ENCODE assay signal across 14 cellular contexts in the genomic region with DNA sequence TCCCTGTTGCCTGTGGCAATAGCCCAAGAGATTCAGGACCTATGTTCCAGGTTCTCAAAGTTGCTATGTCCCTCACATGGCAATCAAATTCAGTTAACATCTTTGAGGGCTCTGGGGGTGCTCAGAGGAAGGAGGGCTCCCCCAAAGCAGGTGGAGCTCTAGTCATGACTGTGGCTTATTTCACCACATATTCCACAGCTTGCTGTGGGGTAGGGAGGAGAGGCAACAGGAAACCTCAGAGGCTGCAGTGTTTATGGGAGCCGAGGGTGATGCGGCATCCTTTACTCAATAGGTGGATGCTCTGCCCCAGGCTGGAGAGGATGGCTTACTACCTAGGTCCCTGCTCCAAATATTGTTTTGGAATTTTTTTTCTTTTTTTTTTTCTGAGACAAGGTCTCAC. TPM values are rescaled to one million over a fixed set of nuclear protein-coding genes. Genes with fewer than 3 reads are reported as not detected.
DNase-seq lines count a peak whose midpoint lies in the region; ATAC-seq, FAIRE-seq and TF ChIP-seq lines count a peak whose summit lies in the region.
"Had no signal": no experiment of that assay in that cellular context is flagged by ENCODE, and none has a peak within 500 bp of the region (broad histone marks: within the 10 kb centered on the region; RNA-seq: fewer than 3 reads in every experiment).

No MANE protein-coding gene starts in this region.

- no peak for ATAC-seq in K562
- ATAC-seq: left lung had no signal

- H2BK15ac ChIP-seq in neuronal stem cell (ENCODE audit: low read length) = no peak overlapping the region

- H3K4ac ChIP-seq in neuronal stem cell (ENCODE audit: low read length) = no peak overlapping the region

- no peak overlapping the region; the same call in 1 of the 2 replicates for H2AFZ ChIP-seq in K562 (ENCODE audit: low read depth, low read length)
- H2AFZ ChIP-seq in neuronal stem cell (ENCODE audit: low read length) = no peak overlapping the region
- no peak overlapping the region for H2AFZ ChIP-seq in GM23248

- no peak for TF ChIP-seq CTCF in RWPE1 (conservative IDR thresholded peaks at IDR 0.05; ENCODE audit: low read depth)
- TF ChIP-seq CTCF in K562 (IDR thresholded peaks at IDR 0.05 in 2 of 3, conservative IDR thresholded peaks at IDR 0.05 in 1 of 3; ENCODE audit: insufficient read depth in 2 of 3, low read depth in 1 of 3, low read length in 3 of 3) = no peak
- no peak for TF ChIP-seq CTCF in neutrophil (IDR thresholded peaks at IDR 0.05)
- TF ChIP-seq CTCF in suprapubic skin (IDR thresholded peaks at IDR 0.05) = no peak

- H3K79me1 ChIP-seq in neuronal stem cell (ENCODE audit: low read depth, low read length) = no peaks in the 10 kb centered on the region

- H3K79me2 ChIP-seq in K562 (ENCODE audit: control insufficient read depth, insufficient read depth, low read length) (peaks cover 14% of the 10 kb centered on the region), GM23248 (ENCODE audit: insufficient read depth) (peaks cover 10% of the 10 kb centered on the region; the same call in 1 of the 2 replicates)

- H3K9me3 ChIP-seq in K562 (replicated peaks; ENCODE audit: control insufficient read depth, insufficient read depth, low read depth, low read length) (no peaks in the 10 kb centered on the region), neutrophil (no peaks in the 10 kb centered on the region), neuronal stem cell (replicated peaks in 1 of 2; ENCODE audit: control insufficient read depth in 2 of 2, insufficient read depth in 1 of 2, low read depth in 1 of 2, low read length in 2 of 2) (no peaks in the 10 kb centered on the region), suprapubic skin (no peaks in the 10 kb centered on the region), GM23248 (ENCODE audit: low read depth) (no peaks in the 10 kb centered on the region)
- H3K9me3 ChIP-seq: left lung, tibial nerve had no signal

- no peak for TF ChIP-seq POLR2A in K562 (conservative IDR thresholded peaks at IDR 0.05)
- TF ChIP-seq POLR2A in suprapubic skin (IDR thresholded peaks at IDR 0.05) = no peak

- FAIRE-seq in K562 (lab: Jason Lieb, UNC) = no peak

- in situ Hi-C loops in K562 (cut with MboI) (no loop called here), GM23248 (cut with MboI) (no loop called here)

- no peak overlapping the region for H2BK120ac ChIP-seq in neuronal stem cell (ENCODE audit: low read depth, low read length)

- H3K4me1 ChIP-seq in K562 (replicated peaks in 1 of 2; ENCODE audit: control insufficient read depth in 2 of 2, insufficient read depth in 2 of 2, low read length in 2 of 2) (peaks cover 6 to 18% of the 10 kb centered on the region in 2 experiments), neutrophil (ENCODE audit: control insufficient read depth in 1 of 2, insufficient read depth in 1 of 2, low read depth in 1 of 2, low read length in 1 of 2) (peaks cover 36 to 45% of the 10 kb centered on the region in 2 experiments), neuronal stem cell (ENCODE audit: control insufficient read depth in 2 of 2, insufficient read depth in 1 of 2, low read depth in 1 of 2, low read length in 2 of 2) (peaks cover 4 to 7% of the 10 kb centered on the region in 2 donors), suprapubic skin (peaks cover 49% of the 10 kb centered on the region), GM23248 (ENCODE audit: insufficient read depth) (0 out of 2 replicates have a peak, but pooled peaks cover 3% of the 10 kb centered on the region)

- CTCF ChIA-PET in RWPE1 (lab: Yijun Ruan, JAX) (interaction anchor here (0.5 to 0.6 kb wide), 2 partner anchors 260 to 1453 kb away, joined by 3 to 4 read pairs; no protein-coding TSS in a partner anchor), K562 (lab: Yijun Ruan, JAX; ENCODE audit: low intra/inter-chr PET ratio) (no interaction called here)

- H3K9ac ChIP-seq in K562 (ENCODE audit: insufficient read depth in 1 of 2, low read depth in 2 of 2, low read length in 2 of 2) = no peak overlapping the region
- H3K9ac ChIP-seq in neuronal stem cell (ENCODE audit: low read depth, low read length, poor library complexity) = no peak overlapping the region
- H3K9ac ChIP-seq in GM23248 = no peak overlapping the region

- H4K8ac ChIP-seq in neuronal stem cell (ENCODE audit: low read depth, low read length) = no peak overlapping the region

- 0 out of 2 replicates have a peak overlapping the region, but pooled peaks have one; percentile 91 for H3K4me2 ChIP-seq in K562 (ENCODE audit: insufficient read depth, low read length)
- H3K4me2 ChIP-seq in neuronal stem cell (ENCODE audit: insufficient read depth, low read length, poor library complexity, severe bottlenecking) = no peak overlapping the region
- H3K4me2 ChIP-seq in GM23248 (ENCODE audit: unreplicated experiment) = no peak overlapping the region

- 100% methylated on average over 1 of the region's 2 CpGs for WGBS in K562 (ENCODE audit: insufficient coverage, low coverage, missing lambda C conversion rate)
- no CpG with 5 or more reads among the region's 2 CpGs for WGBS in neuronal stem cell (ENCODE audit: extremely low coverage in 2 of 2, insufficient read length in 2 of 2, insufficient replicate concordance in 1 of 2), 2 donors
- 75% methylated on average over 2 of the region's 2 CpGs for WGBS in suprapubic skin
- WGBS in GM23248 (ENCODE audit: low coverage in 1 of 2, low lambda C conversion rate in 2 of 2, missing lambda C conversion rate in 2 of 2), 2 experiments = 82 to 91% methylated on average over 2 of the region's 2 CpGs

- no peak overlapping the region for H4K91ac ChIP-seq in neuronal stem cell (ENCODE audit: low read depth, low read length, poor library complexity)

- BruUV-seq in K562 (replicated peaks; lab: Mats Ljungman, UMichigan) = no TSS peak

- DNase-seq in SIG-M5 treated with dmso at 0.1 percent for 504 hours (lab: John Stamatoyannopoulos, UW; ENCODE audit: unreplicated experiment) = peak; percentile 17
- no peak for DNase-seq in SIG-M5 (lab: John Stamatoyannopoulos, UW)
- DNase-seq in RWPE1 (ENCODE audit: low spot score) = no peak
- DNase-seq in K562 (ENCODE audit: extremely low read depth in 1 of 4, low spot score in 3 of 4) = no peak
- DNase-seq in neuronal stem cell (ENCODE audit: low spot score) = no peak
- DNase-seq in suprapubic skin (ENCODE audit: low spot score in 2 of 2) = no peak
- no peak for DNase-seq in GM23248
- DNase-seq: 8988T, left lung, RPMI8226 had no signal

- no peak overlapping the region for H3K14ac ChIP-seq in neuronal stem cell (ENCODE audit: low read length)

- intact Hi-C loops in K562 (cut with micrococcal nuclease) = no loop called here

- H4K20me1 ChIP-seq in K562 (replicated peaks; ENCODE audit: control insufficient read depth, insufficient read depth, low read length) = no peaks in the 10 kb centered on the region
- H4K20me1 ChIP-seq in GM23248 (ENCODE audit: insufficient read depth) = no peaks in the 10 kb centered on the region

- peak overlapping the region; percentile 18; the same call in 1 of the 2 replicates for H3K27ac ChIP-seq in RWPE1
- H3K27ac ChIP-seq in K562 (ENCODE audit: extremely low read depth, low read depth, low read length) = no peak overlapping the region
- peak overlapping the region; percentile 91 for H3K27ac ChIP-seq in neutrophil
- H3K27ac ChIP-seq in neuronal stem cell (replicated peaks; ENCODE audit: low read length) = no peak overlapping the region
- no peak overlapping the region for H3K27ac ChIP-seq in suprapubic skin
- H3K27ac ChIP-seq in GM23248 = no peak overlapping the region
- H3K27ac ChIP-seq: cardiac muscle cell had no signal

- no peak overlapping the region for H2AK5ac ChIP-seq in neuronal stem cell (ENCODE audit: low read depth, low read length)

- no peaks in the 10 kb centered on the region for H3K9me2 ChIP-seq in GM23248 (ENCODE audit: insufficient read depth)

- H3K18ac ChIP-seq in neuronal stem cell (ENCODE audit: low read length) = no peak overlapping the region

- H3K9me1 ChIP-seq in K562 (ENCODE audit: control insufficient read depth, insufficient read depth, low read length) = no peaks in the 10 kb centered on the region

- H3K27me3 ChIP-seq in K562 (ENCODE audit: control insufficient read depth in 2 of 2, insufficient read depth in 2 of 2, low read length in 2 of 2) (no peaks in the 10 kb centered on the region), neutrophil (no peaks in the 10 kb centered on the region), neuronal stem cell (ENCODE audit: control insufficient read depth in 3 of 3, insufficient read depth in 3 of 3, low read depth in 1 of 3, low read length in 3 of 3) (no peaks in the 10 kb centered on the region), suprapubic skin (no peaks in the 10 kb centered on the region), GM23248 (replicated peaks; ENCODE audit: insufficient read depth) (no peaks in the 10 kb centered on the region)
- H3K27me3 ChIP-seq: cardiac muscle cell, left lung, tibial nerve had no signal

- no peaks in the 10 kb centered on the region; the same call in none of the 2 replicates for H3F3A ChIP-seq in GM23248 (ENCODE audit: insufficient read depth)

- H3K36me3 ChIP-seq in K562 (ENCODE audit: control insufficient read depth, insufficient read depth, low read length) (peaks cover 6% of the 10 kb centered on the region; the same call in 2 of the 3 replicates), neutrophil (peaks cover 23% of the 10 kb centered on the region), neuronal stem cell (replicated peaks in 1 of 2; ENCODE audit: control insufficient read depth in 2 of 2, insufficient read depth in 2 of 2, low read length in 2 of 2) (no peaks in the 10 kb centered on the region), suprapubic skin (peaks cover 23% of the 10 kb centered on the region), GM23248 (ENCODE audit: low read depth) (no peaks in the 10 kb centered on the region)
- H3K36me3 ChIP-seq: cardiac muscle cell had no signal

- TF ChIP-seq EP300 in K562 (IDR thresholded peaks at IDR 0.05; ENCODE audit: low read length) = no peak
- no peak for TF ChIP-seq EP300 in suprapubic skin (IDR thresholded peaks at IDR 0.05)

- H3K4me3 ChIP-seq in K562 (no peak overlapping the region), neutrophil (ENCODE audit: low read depth in 1 of 2, low read length in 1 of 2) (no peak overlapping the region), neuronal stem cell (ENCODE audit: low read length in 2 of 2) (peak overlapping the region in 1 of 2 donors; percentile 77), suprapubic skin (no peak overlapping the region), GM23248 (no peak overlapping the region)

- no peak overlapping the region for H2BK12ac ChIP-seq in neuronal stem cell (ENCODE audit: low read length)

- POLR2A ChIA-PET in RWPE1 (lab: Yijun Ruan, JAX; ENCODE audit: low non-redundant PET) = no interaction called here
- POLR2A ChIA-PET in K562 (lab: Yijun Ruan, JAX) = interaction anchor here (0.6 to 4.1 kb wide), 9 partner anchors 9 to 88 kb away, joined by 3 to 38 read pairs (median 4); a partner anchor contains a TSS

- TF ChIP-seq RAD21 in K562 (CRISPR knock-in tag; conservative IDR thresholded peaks at IDR 0.05 in 1 of 2, IDR thresholded peaks at IDR 0.05 in 1 of 2) = no peak

- H2BK5ac ChIP-seq in neuronal stem cell (ENCODE audit: low read length) = no peak overlapping the region

- no peak overlapping the region for H3K23ac ChIP-seq in neuronal stem cell (ENCODE audit: low read depth, low read length, poor library complexity)

RNA-seq across cellular contexts. Expression of a gene that starts 1.2 kb away (rescaled TPM):
- 86.6 and 98.9 TPM in 2 replicates for total RNA-seq in K562 (2011; cell fraction: chromatin; rRNA removed; ENCODE audit: low replicate concordance)
- 51.6 and 57.7 TPM in 2 replicates for total RNA-seq in K562 (2011; cell fraction: nucleolus; rRNA removed)
- total RNA-seq in K562 (2011; cell fraction: nucleoplasm; rRNA removed) = 71.6 and 91.8 TPM in 2 replicates
- 27.7 and 33.3 TPM in 2 replicates for total RNA-seq in K562 (2014; rRNA removed)
- 43.7 and 49.4 TPM in 2 replicates for total RNA-seq in K562 (2014; rRNA removed; fragmentation: Illumina TruSeq; extraction: Trizol)
- 33.7 and 42.9 TPM in 2 replicates for total RNA-seq in K562 (2015; rRNA removed; fragmentation: Illumina TruSeq; extraction: Trizol)
- 36.5 and 41.7 TPM in 2 replicates for total RNA-seq in K562 (2021)
- 45.0 and 45.8 TPM in 2 replicates for polyA plus RNA-seq in K562 (2011; rRNA removed)
- polyA plus RNA-seq in K562 (2011; cell fraction: cytosol; rRNA removed) = 34.7 and 38.1 TPM in 2 replicates
- polyA plus RNA-seq in K562 (2011; cell fraction: nucleus; rRNA removed) = 76.4 and 85.8 TPM in 2 replicates
- 42.0 and 54.6 TPM in 2 replicates for polyA plus RNA-seq in K562 (2012)
- polyA plus RNA-seq in K562 (2014; fragmentation: Illumina TruSeq; extraction: Trizol) = 40.4 and 42.1 TPM in 2 replicates
- 10 to 100 TPM; 44.7 to 46.0 TPM for polyA plus RNA-seq in K562 (2014; fragmentation: Nextera tagmentation; extraction: Ambion mirVana)
- 50.8 and 51.3 TPM in 2 replicates for polyA plus RNA-seq in K562 (2014; rRNA removed)
- 52.4 and 53.2 TPM in 2 replicates for polyA minus RNA-seq in K562 (2011; rRNA and poly(A)+ RNA removed)
- polyA minus RNA-seq in K562 (2011; cell fraction: cytosol; rRNA and poly(A)+ RNA removed) = 22.3 and 25.4 TPM in 2 replicates
- polyA minus RNA-seq in K562 (2011; cell fraction: nucleus; rRNA and poly(A)+ RNA removed) = 22.1 and 30.1 TPM in 2 replicates
- 16.2 TPM for polyA plus RNA-seq in neuronal stem cell (2013, experiment 1 of 2)
- 15.4 TPM for polyA plus RNA-seq in neuronal stem cell (2013, experiment 2 of 2)
- total RNA-seq in suprapubic skin = 10 to 100 TPM; 15.8 to 39.1 (median 27.4) TPM
- total RNA-seq in GM23248 (2014; rRNA removed; shearing (Covaris generic)) = 8.9 and 15.5 TPM in 2 replicates
- 10.0 and 16.1 TPM in 2 replicates for polyA plus RNA-seq in GM23248 (2016; fragmentation: Nextera tagmentation; extraction: Ambion mirVana)

RNA-seq across cellular contexts. Expression of a gene that starts 11.4 kb away (rescaled TPM):
- total RNA-seq in K562 (2011; cell fraction: chromatin; rRNA removed; ENCODE audit: low replicate concordance) = 7.4 and 16.2 TPM in 2 replicates
- total RNA-seq in K562 (2011; cell fraction: nucleolus; rRNA removed) = 8.8 and 9.8 TPM in 2 replicates
- 10.6 and 13.2 TPM in 2 replicates for total RNA-seq in K562 (2011; cell fraction: nucleoplasm; rRNA removed)
- 3.6 and 3.7 TPM in 2 replicates for total RNA-seq in K562 (2014; rRNA removed)
- 3.5 and 3.9 TPM in 2 replicates for total RNA-seq in K562 (2014; rRNA removed; fragmentation: Illumina TruSeq; extraction: Trizol)
- total RNA-seq in K562 (2015; rRNA removed; fragmentation: Illumina TruSeq; extraction: Trizol) = 3.5 and 3.6 TPM in 2 replicates
- total RNA-seq in K562 (2021) = 5.1 and 5.2 TPM in 2 replicates
- polyA plus RNA-seq in K562 (2011; rRNA removed) = 6.2 and 7.5 TPM in 2 replicates
- polyA plus RNA-seq in K562 (2011; cell fraction: cytosol; rRNA removed) = 5.6 and 13.3 TPM in 2 replicates
- 7.5 and 12.5 TPM in 2 replicates for polyA plus RNA-seq in K562 (2011; cell fraction: nucleus; rRNA removed)
- 4.0 and 5.9 TPM in 2 replicates for polyA plus RNA-seq in K562 (2012)
- 4.4 and 4.9 TPM in 2 replicates for polyA plus RNA-seq in K562 (2014; fragmentation: Illumina TruSeq; extraction: Trizol)
- polyA plus RNA-seq in K562 (2014; fragmentation: Nextera tagmentation; extraction: Ambion mirVana) = 1 to 10 TPM; 1.0 to 1.1 TPM
- 3.4 and 4.1 TPM in 2 replicates for polyA plus RNA-seq in K562 (2014; rRNA removed)
- 4.9 and 6.6 TPM in 2 replicates for polyA minus RNA-seq in K562 (2011; rRNA and poly(A)+ RNA removed)
- polyA minus RNA-seq in K562 (2011; cell fraction: cytosol; rRNA and poly(A)+ RNA removed) = 2.3 and 4.8 TPM in 2 replicates
- polyA minus RNA-seq in K562 (2011; cell fraction: nucleus; rRNA and poly(A)+ RNA removed) = 5.4 and 6.3 TPM in 2 replicates
- 2.6 TPM for polyA plus RNA-seq in neuronal stem cell (2013, experiment 1 of 2)
- 2.5 TPM for polyA plus RNA-seq in neuronal stem cell (2013, experiment 2 of 2)
- total RNA-seq in suprapubic skin = 10 to 100 TPM in 3 of 4 donors, 1 to 10 TPM in 1; 8.0 to 14.1 (median 11.6) TPM
- total RNA-seq in GM23248 (2014; rRNA removed; shearing (Covaris generic)) = 5.9 and 7.0 TPM in 2 replicates
- 4.7 and 6.1 TPM in 2 replicates for polyA plus RNA-seq in GM23248 (2016; fragmentation: Nextera tagmentation; extraction: Ambion mirVana)

RNA-seq across cellular contexts. Expression of a gene that starts 53.8 kb away (rescaled TPM):
- total RNA-seq in K562 (2011; cell fraction: chromatin; rRNA removed; ENCODE audit: low replicate concordance) = not detected in 2 replicates
- total RNA-seq in K562 (2011; cell fraction: nucleolus; rRNA removed) = not detected in 2 replicates
- total RNA-seq in K562 (2011; cell fraction: nucleoplasm; rRNA removed) = not detected in 2 replicates
- total RNA-seq in K562 (2014; rRNA removed) (not detected in 2 replicates), K562 (2014; rRNA removed; fragmentation: Illumina TruSeq; extraction: Trizol) (not detected in 2 replicates), K562 (2015; rRNA removed; fragmentation: Illumina TruSeq; extraction: Trizol) (not detected in 2 replicates), K562 (2021) (not detected in 2 replicates), suprapubic skin (not detected)
- polyA plus RNA-seq in K562 (2011; rRNA removed) (not detected in 2 replicates), K562 (2014; fragmentation: Illumina TruSeq; extraction: Trizol) (not detected in 2 replicates), K562 (2014; fragmentation: Nextera tagmentation; extraction: Ambion mirVana) (not detected), K562 (2014; rRNA removed) (not detected in 2 replicates), GM23248 (2016; fragmentation: Nextera tagmentation; extraction: Ambion mirVana) (not detected in 2 replicates)
- not detected in 2 replicates for polyA plus RNA-seq in K562 (2011; cell fraction: cytosol; rRNA removed)
- not detected in 2 replicates for polyA plus RNA-seq in K562 (2011; cell fraction: nucleus; rRNA removed)
- polyA plus RNA-seq in K562 (2012) = not detected in 2 replicates
- not detected in 2 replicates for polyA minus RNA-seq in K562 (2011; rRNA and poly(A)+ RNA removed)
- polyA minus RNA-seq in K562 (2011; cell fraction: cytosol; rRNA and poly(A)+ RNA removed) = not detected in 2 replicates
- not detected in 2 replicates for polyA minus RNA-seq in K562 (2011; cell fraction: nucleus; rRNA and poly(A)+ RNA removed)
- polyA plus RNA-seq in neuronal stem cell (2013, experiment 1 of 2) = not detected
- polyA plus RNA-seq in neuronal stem cell (2013, experiment 2 of 2) = not detected
- not detected in 2 replicates for total RNA-seq in GM23248 (2014; rRNA removed; shearing (Covaris generic))
- total RNA-seq: cardiac muscle cell, fibroblast of villous mesenchyme, left lung, tibial nerve had no signal
- polyA plus RNA-seq: cardiac muscle cell had no signal

Comparison
In these comparisons a context has a peak if more than half of its experiments do, and no peak if none do; other contexts are left out.
1. H3K27ac ChIP-seq: peak in RWPE1 (single experiment) and neutrophil (single experiment); none in K562 (single experiment), neuronal stem cell (single experiment), suprapubic skin (single experiment) and GM23248 (single experiment).